In the genomic region with DNA sequence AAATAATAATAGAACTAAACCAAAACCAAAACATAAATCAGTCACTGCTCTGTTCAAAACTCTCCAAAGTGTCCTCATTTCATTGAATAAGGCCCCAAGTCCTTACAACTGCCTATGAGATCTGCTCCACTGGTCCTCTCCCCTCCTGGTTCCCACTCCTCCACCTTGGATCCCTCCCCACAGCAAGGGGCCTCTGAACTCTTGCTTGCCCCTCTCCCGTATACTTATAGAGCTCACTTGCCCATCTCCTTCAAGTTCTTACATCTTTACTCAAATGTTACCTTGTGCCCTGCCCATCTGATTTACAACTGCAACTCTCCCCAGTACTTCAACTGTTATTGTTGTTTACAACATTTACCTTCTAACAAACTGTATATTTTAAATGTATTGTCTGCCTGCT, we compare ENCODE assay signal across 7 cellular contexts. TPM values are rescaled to one million over a fixed set of nuclear protein-coding genes. Genes with fewer than 3 reads are reported as not detected.
A peak's percentile ranks its signal among the peaks of the same experiment; 100 is the strongest.
DNase-seq lines count a peak whose midpoint lies in the region; ATAC-seq and TF ChIP-seq lines count a peak whose summit lies in the region.

No MANE protein-coding gene starts in this region.

- H3K9ac ChIP-seq in HCT116 (ENCODE audit: low read length) (peak overlapping the region; percentile 91), smooth muscle cell (ENCODE audit: low read depth) (peak overlapping the region; percentile 73)

- H3K27ac ChIP-seq in HCT116 (ENCODE audit: low read depth, low read length) (peak overlapping the region; percentile 73), WERI-Rb-1 (peak overlapping the region; percentile 92), right cardiac atrium (ENCODE audit: low read length) (peak overlapping the region; percentile 74), smooth muscle cell (ENCODE audit: low read depth) (peak overlapping the region; percentile 62)

- WGBS in right cardiac atrium = 40% methylated on average over 1 of the region's 1 CpG
- 41% methylated on average over 1 of the region's 1 CpG for WGBS in smooth muscle cell (ENCODE audit: low lambda C conversion rate)

- TF ChIP-seq RAD21 in HCT116 (IDR thresholded peaks at IDR 0.05; ENCODE audit: low read depth) = no peak

- no peaks in the 10 kb centered on the region for H4K20me1 ChIP-seq in HCT116 (ENCODE audit: insufficient read depth)
- H4K20me1 ChIP-seq in smooth muscle cell (ENCODE audit: low read depth) = no peaks in the 10 kb centered on the region

- H3K9me3 ChIP-seq in HCT116 (ENCODE audit: control insufficient read depth in 1 of 2, insufficient read depth in 1 of 2, low read depth in 1 of 2, low read length in 2 of 2) = no peaks in the 10 kb centered on the region
- H3K9me3 ChIP-seq in WERI-Rb-1 (ENCODE audit: severe bottlenecking) = no peaks in the 10 kb centered on the region
- no peaks in the 10 kb centered on the region for H3K9me3 ChIP-seq in right cardiac atrium (ENCODE audit: control insufficient read depth, low read length)
- peaks cover 4% of the 10 kb centered on the region for H3K9me3 ChIP-seq in smooth muscle cell (replicated peaks; ENCODE audit: low read depth)

- H3K4me1 ChIP-seq in HCT116 (ENCODE audit: control insufficient read depth in 1 of 2, insufficient read depth in 2 of 2, low read length in 2 of 2) = peaks cover 3 to 19% of the 10 kb centered on the region in 2 experiments; a peak in 2 of 4 replicates
- H3K4me1 ChIP-seq in right cardiac atrium (ENCODE audit: control insufficient read depth, insufficient read depth, low read length) = peaks cover 7% of the 10 kb centered on the region
- H3K4me1 ChIP-seq in smooth muscle cell (ENCODE audit: low read depth) = peaks cover 12% of the 10 kb centered on the region

- POLR2A ChIA-PET in HCT116 (lab: Charles Lee) = no interaction called here

- TF ChIP-seq POLR2A in HCT116 (IDR thresholded peaks at IDR 0.05; ENCODE audit: borderline replicate concordance, extremely low read depth, insufficient read depth, insufficient read length) = no peak

- CTCF ChIA-PET in HCT116 (lab: Charles Lee) = no interaction called here

- intact Hi-C loops in HCT116 (cut with micrococcal nuclease) = loop anchor here (5.0 kb wide), 1 partner anchor 40 kb away; a partner anchor contains a TSS
- intact Hi-C loops in right cardiac atrium (cut with DNase I) = loop anchor here in 3 of 4 donors (5.0 kb wide), 1 partner anchor 40 kb away; a partner anchor contains a TSS

- TF ChIP-seq CTCF in HCT116 (IDR thresholded peaks at IDR 0.05 in 2 of 3, conservative IDR thresholded peaks at IDR 0.05 in 1 of 3; ENCODE audit: borderline replicate concordance in 1 of 3, insufficient read depth in 1 of 3, low read depth in 2 of 3, low read length in 2 of 3) (no peak), WERI-Rb-1 (IDR thresholded peaks at IDR 0.05; ENCODE audit: low read depth, low read length) (no peak), smooth muscle cell (IDR thresholded peaks at IDR 0.05; ENCODE audit: borderline replicate concordance, insufficient read depth, poor library complexity, severe bottlenecking) (no peak)

- H2AFZ ChIP-seq in HCT116 (ENCODE audit: low read depth, low read length, poor library complexity, severe bottlenecking) = no peak overlapping the region
- peak overlapping the region; percentile 15 for H2AFZ ChIP-seq in smooth muscle cell (ENCODE audit: low read depth)

- H3F3A ChIP-seq in smooth muscle cell (ENCODE audit: low read depth) = peaks cover 6% of the 10 kb centered on the region

- H3K36me3 ChIP-seq in HCT116 (ENCODE audit: control insufficient read depth in 1 of 2, insufficient read depth in 2 of 2, low read length in 2 of 2) = peaks cover 15 to 32% of the 10 kb centered on the region in 2 experiments
- H3K36me3 ChIP-seq in WERI-Rb-1 = peaks cover 40% of the 10 kb centered on the region
- H3K36me3 ChIP-seq in smooth muscle cell (ENCODE audit: low read depth) = no peaks in the 10 kb centered on the region

- no TSS peak for BruUV-seq in HCT116 (replicated peaks; lab: Mats Ljungman, UMichigan)

- peak overlapping the region; percentile 87 for H3K4me2 ChIP-seq in HCT116 (ENCODE audit: low read length)
- peak overlapping the region; percentile 97 for H3K4me2 ChIP-seq in smooth muscle cell

- H3K27me3 ChIP-seq in HCT116 (ENCODE audit: insufficient read depth, low read length) (no peaks in the 10 kb centered on the region), WERI-Rb-1 (ENCODE audit: insufficient read depth, low read depth, severe bottlenecking) (no peaks in the 10 kb centered on the region), right cardiac atrium (ENCODE audit: control insufficient read depth, insufficient read depth) (no peaks in the 10 kb centered on the region), smooth muscle cell (ENCODE audit: low read depth) (no peaks in the 10 kb centered on the region)

- no peaks in the 10 kb centered on the region for H3K9me2 ChIP-seq in HCT116 (ENCODE audit: insufficient read depth)

- DNase-seq in HCT116 (ENCODE audit: low read depth, low spot score) (no peak), WERI-Rb-1 (no peak), right cardiac atrium (no peak), smooth muscle cell (lab: John Stamatoyannopoulos, UW; ENCODE audit: unreplicated experiment) (no peak), NCI-H1105 (lab: John Stamatoyannopoulos, UW) (no peak), HUDEP-2 (lab: John Stamatoyannopoulos, UW; ENCODE audit: unreplicated experiment in 76 of 76) (no peak)
- no peak for DNase-seq in stimulated activated CD4-positive, alpha-beta T cell treated with anti-CD3 and anti-CD28 coated beads, Interleukin-4, amount 100 ng/mL, for 1 hour

- RAD21 ChIA-PET in HCT116 (lab: Charles Lee; ENCODE audit: low non-redundant PET in 1 of 2, low total read pairs in 2 of 2, uncharacterized antibody in 2 of 2, unreplicated experiment in 2 of 2) = no interaction called here

- no peak for ATAC-seq in HCT116
- no peak for ATAC-seq in right cardiac atrium

- H3K79me2 ChIP-seq in HCT116 (ENCODE audit: insufficient read depth, low read length) (peaks cover 47% of the 10 kb centered on the region), smooth muscle cell (ENCODE audit: low read depth) (peaks cover 17% of the 10 kb centered on the region)

- peak overlapping the region; percentile 69 to 92 for H3K4me3 ChIP-seq in HCT116 (replicated peaks in 1 of 2; ENCODE audit: low read depth in 1 of 2, low read length in 2 of 2)
- peak overlapping the region; percentile 58 for H3K4me3 ChIP-seq in WERI-Rb-1 (ENCODE audit: low read depth, low read length)
- peak overlapping the region; percentile 41 for H3K4me3 ChIP-seq in right cardiac atrium (ENCODE audit: low read length)
- peak overlapping the region; percentile 73 for H3K4me3 ChIP-seq in smooth muscle cell

TF ChIP-seq in HCT116, 20 proteins besides CTCF, POLR2A, EP300 and RAD21:
- no peak for TF ChIP-seq FOSL1 (IDR thresholded peaks at IDR 0.05; ENCODE audit: low read depth)
- no peak for TF ChIP-seq SRF (IDR thresholded peaks at IDR 0.05; ENCODE audit: low read depth)
- no peak for TF ChIP-seq ZNF274 (IDR thresholded peaks at IDR 0.05; ENCODE audit: low read depth, low read length)

RNA-seq across cellular contexts. Expression of a gene that starts 0.8 kb away (rescaled TPM):
- total RNA-seq in HCT116 (2021; ENCODE audit: unreplicated experiment) (237 TPM), right cardiac atrium (100 to 1,000 TPM in 1 of 4 donors, 10 to 100 TPM in 3; 85.8 to 110 (median 99.0) TPM), smooth muscle cell (45.5 and 49.1 TPM in 2 replicates)
- polyA plus RNA-seq in HCT116 (2012) = 250 and 261 TPM in 2 replicates
- polyA plus RNA-seq in right cardiac atrium (86.6 TPM), smooth muscle cell (133 and 151 TPM in 2 replicates)

RNA-seq across cellular contexts. Expression of a gene that starts 18.4 kb away (rescaled TPM):
- total RNA-seq in HCT116 (2021; ENCODE audit: unreplicated experiment) (0.49 TPM), right cardiac atrium (100 to 1,000 TPM in 2 of 4 donors, 10 to 100 TPM in 2; 81.0 to 124 (median 103) TPM), smooth muscle cell (36.6 and 39.7 TPM in 2 replicates)
- 0.05 and 0.18 TPM in 2 replicates for polyA plus RNA-seq in HCT116 (2012)
- polyA plus RNA-seq in right cardiac atrium (62.8 TPM), smooth muscle cell (141 and 163 TPM in 2 replicates)

RNA-seq across cellular contexts. Expression of a gene that starts 18.6 kb away (rescaled TPM):
- not detected for total RNA-seq in HCT116 (2021; ENCODE audit: unreplicated experiment)
- 0.12 and 0.25 TPM in 2 replicates for polyA plus RNA-seq in HCT116 (2012)
- total RNA-seq in right cardiac atrium = over 10,000 TPM; 13,263 to 15,323 (median 14,734) TPM
- polyA plus RNA-seq in right cardiac atrium = 28,570 TPM
- 39.0 and 95.1 TPM in 2 replicates for total RNA-seq in smooth muscle cell
- 35.8 and 77.7 TPM in 2 replicates for polyA plus RNA-seq in smooth muscle cell

RNA-seq across cellular contexts. Expression of a gene that starts 40.2 kb away (rescaled TPM):
- total RNA-seq in HCT116 (2021; ENCODE audit: unreplicated experiment) (28.7 TPM), right cardiac atrium (10 to 100 TPM; 24.5 to 28.9 (median 25.8) TPM), smooth muscle cell (4.9 and 5.2 TPM in 2 replicates)
- polyA plus RNA-seq in HCT116 (2012) = 13.4 and 13.5 TPM in 2 replicates
- polyA plus RNA-seq in right cardiac atrium (16.6 TPM), smooth muscle cell (9.9 and 10.2 TPM in 2 replicates)

RNA-seq across cellular contexts. Expression of a gene that starts 57.2 kb away (rescaled TPM):
- 0.27 TPM for total RNA-seq in HCT116 (2021; ENCODE audit: unreplicated experiment)
- polyA plus RNA-seq in HCT116 (2012) = 0.39 and 0.42 TPM in 2 replicates
- total RNA-seq in right cardiac atrium = 1,000 to 10,000 TPM in 2 of 4 donors, 100 to 1,000 TPM in 2; 946 to 1,159 (median 1,024) TPM
- polyA plus RNA-seq in right cardiac atrium = 2,530 TPM
- total RNA-seq in smooth muscle cell = 0.54 TPM in 1 of 2 replicates, not detected in the other
- not detected in 2 replicates for polyA plus RNA-seq in smooth muscle cell

Comparison
In these comparisons a context has a peak if more than half of its experiments do, and no peak if none do; other contexts are left out.
1. RNA of a gene that starts 18.4 kb away (total RNA-seq): 81.0 to 124 TPM in right cardiac atrium and 36.6 to 39.7 TPM in smooth muscle cell; 0.49 TPM in HCT116 (single experiment); every median in the first group is over 10 times any median in the second.
2. RNA of a gene that starts 18.6 kb away (total RNA-seq): 13,263 to 15,323 TPM in right cardiac atrium; 39.0 to 95.1 TPM in smooth muscle cell and not detected in HCT116 (single experiment); every median in the first group is over 100 times any median in the second.
3. Peak in every context shown above with its lines, with median percentiles within 50 percentile points of each other: H3K27ac ChIP-seq and H3K4me3 ChIP-seq.